Comparison of ENCODE assay signal across 9 cellular contexts in the genomic region with DNA sequence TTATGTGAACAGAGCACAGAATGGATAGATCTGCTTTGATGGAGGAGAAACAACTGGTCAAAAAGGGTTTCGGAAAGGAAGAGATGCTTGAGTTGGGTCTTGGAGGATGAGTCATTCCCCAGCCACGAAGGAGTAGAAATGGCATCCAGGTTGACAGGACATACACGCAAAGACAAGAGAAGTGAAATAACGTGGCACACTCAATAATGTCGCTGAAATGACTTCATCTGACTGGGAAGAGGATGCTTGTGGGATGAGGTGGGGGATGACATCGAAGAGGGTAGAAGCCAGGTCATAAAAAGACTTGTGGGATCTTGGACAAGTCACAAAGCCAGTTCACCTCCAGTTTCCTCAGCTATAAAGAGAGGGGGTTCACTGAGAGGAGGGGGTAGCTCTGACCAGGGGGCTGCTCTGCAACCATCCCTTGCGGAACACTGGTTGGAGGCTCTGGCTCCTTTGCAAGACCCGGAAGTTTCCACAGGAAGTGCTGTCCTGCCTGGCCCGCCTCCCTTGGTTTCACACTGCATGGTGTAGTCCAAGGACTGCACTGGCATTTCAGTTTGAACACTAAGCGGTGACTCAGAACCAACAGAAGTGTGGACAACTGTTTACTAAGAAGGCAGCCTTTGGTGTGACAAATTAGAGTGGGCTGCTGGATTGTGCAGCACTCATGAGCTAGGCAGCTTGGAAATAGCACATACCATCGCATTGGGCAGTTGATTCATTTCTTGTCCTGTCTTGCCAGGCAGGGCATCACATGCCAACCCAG.
DNase-seq lines count a peak whose midpoint lies in the region; ATAC-seq and TF ChIP-seq lines count a peak whose summit lies in the region.
"Had no signal": no experiment of that assay in that cellular context is flagged by ENCODE, and none has a peak within 500 bp of the region (broad histone marks: within the 10 kb centered on the region; RNA-seq: fewer than 3 reads in every experiment).

No MANE protein-coding gene starts in this region.

- no peaks in the 10 kb centered on the region for H3F3A ChIP-seq in MM.1S (ENCODE audit: insufficient read depth, low read length)

- no peak overlapping the region for H2AFZ ChIP-seq in MM.1S (ENCODE audit: low read length)

- no peak overlapping the region for H3K27ac ChIP-seq in MM.1S (ENCODE audit: low read length)

- no peak overlapping the region for H3K4me2 ChIP-seq in MM.1S (ENCODE audit: low read depth, low read length)

- H3K27me3 ChIP-seq in MM.1S (replicated peaks; ENCODE audit: insufficient read depth, low read length): no peaks in the 10 kb centered on the region

- ATAC-seq in GM19463 (IDR thresholded peaks at IDR 0.05; ENCODE audit: unreplicated experiment) (peak; percentile 49), HG03565 (IDR thresholded peaks at IDR 0.05; ENCODE audit: unreplicated experiment) (peak; percentile 66)
- no peak for ATAC-seq in central memory CD8-positive, alpha-beta T cell (replicated peaks; ENCODE audit: extremely low read depth, poor library complexity, severe bottlenecking)

- H3K9me3 ChIP-seq in MM.1S (replicated peaks; ENCODE audit: insufficient read depth, low read length): no peaks in the 10 kb centered on the region

- H3K4me1 ChIP-seq in MM.1S (ENCODE audit: low read length): peaks cover 12% of the 10 kb centered on the region

- H3K27me3 Mint-ChIP-seq in CD14-positive monocyte (ENCODE audit: low read depth in 3 of 3) (peaks cover 2 to 10% (median 3%) of the 10 kb centered on the region in 3 donors), chondrocyte (ENCODE audit: low read depth) (no peaks in the 10 kb centered on the region)
- peaks cover 6% of the 10 kb centered on the region for H3K27me3 Mint-ChIP-seq in central memory CD8-positive, alpha-beta T cell
- H3K27me3 Mint-ChIP-seq: activated B cell treated with CpG ODN at 0.5 μM for 24 hours had no signal

- TF ChIP-seq CTCF in CD14-positive monocyte (IDR thresholded peaks at IDR 0.05) (no peak), chondrocyte (IDR thresholded peaks at IDR 0.05) (no peak), MM.1S (IDR thresholded peaks at IDR 0.05; ENCODE audit: low read length) (no peak)

- no peak overlapping the region for H3K9ac ChIP-seq in MM.1S (ENCODE audit: low read length)

- intact Hi-C loops in CD14-positive monocyte (cut with micrococcal nuclease): loop anchor here (5.0 kb wide), 4 partner anchors 33 to 203 kb away; a partner anchor contains a TSS

- H3K27ac Mint-ChIP-seq in CD14-positive monocyte: peak overlapping the region in 6 of 7 donors; percentile 1 to 77 (median 62)
- peak overlapping the region; percentile 36 for H3K27ac Mint-ChIP-seq in central memory CD8-positive, alpha-beta T cell (ENCODE audit: low read depth)
- no peak overlapping the region for H3K27ac Mint-ChIP-seq in chondrocyte (ENCODE audit: unreplicated experiment)
- H3K27ac Mint-ChIP-seq: activated B cell treated with CpG ODN at 0.5 μM for 24 hours had no signal

- H3K4me1 Mint-ChIP-seq in CD14-positive monocyte (peaks cover 62% of the 10 kb centered on the region), chondrocyte (ENCODE audit: low read depth) (peaks cover 30% of the 10 kb centered on the region)
- peaks cover 35% of the 10 kb centered on the region for H3K4me1 Mint-ChIP-seq in central memory CD8-positive, alpha-beta T cell

- H3K36me3 Mint-ChIP-seq in CD14-positive monocyte: peaks cover 6% of the 10 kb centered on the region in 2 donors
- peaks cover 3% of the 10 kb centered on the region for H3K36me3 Mint-ChIP-seq in central memory CD8-positive, alpha-beta T cell (ENCODE audit: insufficient read depth)
- H3K36me3 Mint-ChIP-seq in chondrocyte (ENCODE audit: low read depth): no peaks in the 10 kb centered on the region

- H3K4me3 ChIP-seq in MM.1S (ENCODE audit: low read length): no peak overlapping the region

- H3K9me3 Mint-ChIP-seq in CD14-positive monocyte (peaks cover 0 to 3% (median 0%) of the 10 kb centered on the region in 7 donors), chondrocyte (ENCODE audit: low read depth) (peaks cover 9% of the 10 kb centered on the region)
- no peaks in the 10 kb centered on the region for H3K9me3 Mint-ChIP-seq in central memory CD8-positive, alpha-beta T cell
- H3K9me3 Mint-ChIP-seq: activated B cell treated with CpG ODN at 0.5 μM for 24 hours had no signal

- no peaks in the 10 kb centered on the region for H4K20me1 ChIP-seq in MM.1S (ENCODE audit: insufficient read depth, low read length)

- no peaks in the 10 kb centered on the region for H3K9me2 ChIP-seq in MM.1S (replicated peaks; ENCODE audit: insufficient read depth, low read length)

- DNase-seq in CD14-positive monocyte (ENCODE audit: low spot score): peak; percentile 67
- DNase-seq in central memory CD8-positive, alpha-beta T cell (ENCODE audit: low spot score in 2 of 2): no peak
- no peak for DNase-seq in NCI-H1694 treated with DMSO at 0.1 percent for 48 hours (lab: John Stamatoyannopoulos, UW)
- DNase-seq in middle frontal gyrus (ENCODE audit: extremely low spot score, low spot score): no peak
- no peak for DNase-seq in chondrocyte (ENCODE audit: low spot score)
- no peak for DNase-seq in MM.1S
- DNase-seq: activated B cell treated with CpG ODN at 0.5 μM for 24 hours had no signal

- no peaks in the 10 kb centered on the region for H3K79me2 ChIP-seq in MM.1S (ENCODE audit: low read length)

- H3K4me3 Mint-ChIP-seq in CD14-positive monocyte (no peak overlapping the region), chondrocyte (ENCODE audit: unreplicated experiment) (no peak overlapping the region)
- H3K4me3 Mint-ChIP-seq in central memory CD8-positive, alpha-beta T cell: peak overlapping the region; percentile 10
- H3K4me3 Mint-ChIP-seq: activated B cell treated with CpG ODN at 0.5 μM for 24 hours had no signal

- H3K36me3 ChIP-seq in MM.1S (replicated peaks; ENCODE audit: insufficient read depth, low read length): no peaks in the 10 kb centered on the region
